18 cellular contexts compared by ENCODE assay signal in the genomic region with DNA sequence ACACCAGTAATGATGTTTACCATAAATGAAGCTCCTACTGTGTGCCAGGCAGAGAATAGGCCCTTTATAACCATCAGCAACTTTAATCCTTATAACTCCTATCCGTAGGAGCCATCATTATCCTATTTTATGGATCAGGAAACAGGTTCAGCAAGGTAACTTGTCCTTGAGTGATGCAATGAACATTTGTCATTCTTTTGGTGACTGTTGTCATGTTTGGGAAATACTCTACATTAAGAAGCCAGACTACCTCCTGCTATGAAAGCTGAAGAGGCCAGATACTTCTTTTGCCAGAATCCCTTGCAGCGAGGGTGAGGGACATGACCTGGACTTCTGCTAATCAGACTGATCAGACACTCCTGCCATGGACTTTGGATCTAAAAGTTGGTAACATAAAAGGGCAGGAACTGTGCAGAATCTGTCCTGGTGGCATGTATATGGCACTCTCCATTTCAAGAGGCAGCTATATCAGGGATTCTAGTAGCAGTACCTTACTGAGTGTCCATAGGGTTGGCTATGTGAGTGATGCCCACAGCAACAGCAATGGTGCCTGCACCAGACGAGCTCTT. TPM values are rescaled to one million over a fixed set of nuclear protein-coding genes. Genes with fewer than 3 reads are reported as not detected.
DNase-seq lines count a peak whose midpoint lies in the region; ATAC-seq and TF ChIP-seq lines count a peak whose summit lies in the region.
"Had no signal": no experiment of that assay in that cellular context is flagged by ENCODE, and none has a peak within 500 bp of the region (broad histone marks: within the 10 kb centered on the region; RNA-seq: fewer than 3 reads in every experiment).

No MANE protein-coding gene starts in this region.

- H3K9me3 ChIP-seq in mucosa of descending colon: no peaks in the 10 kb centered on the region
- H3K9me3 ChIP-seq: A549, Caco-2, HAP-1 had no signal

- no peaks in the 10 kb centered on the region for H3K36me3 ChIP-seq in mucosa of descending colon (ENCODE audit: low read depth)
- H3K36me3 ChIP-seq: HAP-1 had no signal

- intact Hi-C loops in mucosa of descending colon (cut with DNase I, micrococcal nuclease): no loop called here

- H3K4me3 ChIP-seq in epithelial cell of esophagus (ENCODE audit: low read length) (no peak overlapping the region), mucosa of descending colon (no peak overlapping the region)
- H3K4me3 ChIP-seq: A549, GM23248, HAP-1, SK-N-MC had no signal

- ATAC-seq in mucosa of descending colon: peak; percentile 59
- ATAC-seq in HG03196 (IDR thresholded peaks at IDR 0.05; ENCODE audit: unreplicated experiment): no peak
- no peak for ATAC-seq in HG02759 (IDR thresholded peaks at IDR 0.05; ENCODE audit: unreplicated experiment)
- ATAC-seq: Right ventricle myocardium inferior had no signal

- TF ChIP-seq CTCF in epithelial cell of esophagus (IDR thresholded peaks at IDR 0.05; ENCODE audit: insufficient read depth, low read depth, low read length, missing control alignments) (no peak), mucosa of descending colon (IDR thresholded peaks at IDR 0.05) (no peak)

- no peaks in the 10 kb centered on the region for H3K4me1 ChIP-seq in mucosa of descending colon (ENCODE audit: low read depth)
- H3K4me1 ChIP-seq: A549, Caco-2, HAP-1 had no signal

- peak; percentile 3 for DNase-seq in activated CD8-positive, alpha-beta memory T cell treated with anti-CD3 and anti-CD28 coated beads for 24 hours
- DNase-seq in activated CD8-positive, alpha-beta memory T cell treated with anti-CD3 and anti-CD28 coated beads, Interleukin-2, amount 50 U/mL, for 48 hours: no peak
- peak; percentile 58 for DNase-seq in epithelial cell of esophagus (ENCODE audit: low read depth)
- DNase-seq in mucosa of descending colon: no peak
- no peak for DNase-seq in glomerular visceral epithelial cell (ENCODE audit: extremely low spot score)
- DNase-seq: Caco-2; CD4-positive, alpha-beta T cell; GM23248; NCI-H1417 treated with DMSO at 0.1 percent for 48 hours; NCI-H187 treated with DMSO at 0.1 percent for 48 hours; NCI-H69 had no signal

RNA-seq across cellular contexts. Expression of a gene that starts 33.1 kb away (rescaled TPM):
- total RNA-seq in mucosa of descending colon: 100 to 1,000 TPM; 117 to 131 (median 120) TPM

RNA-seq across cellular contexts. Expression of a gene that starts 54.1 kb away (rescaled TPM):
- 1 to 10 TPM in 2 of 3 donors, under 1 TPM in 1; 0.60 to 1.9 (median 1.9) TPM for total RNA-seq in mucosa of descending colon
- total RNA-seq: CD4-positive, alpha-beta T cell; GM23248; M059J had no signal

Comparison
In these comparisons a context has a peak if more than half of its experiments do, and no peak if none do; other contexts are left out.
1. DNase-seq: peak in activated CD8-positive, alpha-beta memory T cell treated with anti-CD3 and anti-CD28 coated beads for 24 hours (single experiment) and epithelial cell of esophagus (single experiment); none in activated CD8-positive, alpha-beta memory T cell treated with anti-CD3 and anti-CD28 coated beads, Interleukin-2, amount 50 U/mL, for 48 hours (single experiment), mucosa of descending colon (0 of 3) and glomerular visceral epithelial cell (single experiment).